ENCODE assay signal across 1 cellular context in the genomic region with DNA sequence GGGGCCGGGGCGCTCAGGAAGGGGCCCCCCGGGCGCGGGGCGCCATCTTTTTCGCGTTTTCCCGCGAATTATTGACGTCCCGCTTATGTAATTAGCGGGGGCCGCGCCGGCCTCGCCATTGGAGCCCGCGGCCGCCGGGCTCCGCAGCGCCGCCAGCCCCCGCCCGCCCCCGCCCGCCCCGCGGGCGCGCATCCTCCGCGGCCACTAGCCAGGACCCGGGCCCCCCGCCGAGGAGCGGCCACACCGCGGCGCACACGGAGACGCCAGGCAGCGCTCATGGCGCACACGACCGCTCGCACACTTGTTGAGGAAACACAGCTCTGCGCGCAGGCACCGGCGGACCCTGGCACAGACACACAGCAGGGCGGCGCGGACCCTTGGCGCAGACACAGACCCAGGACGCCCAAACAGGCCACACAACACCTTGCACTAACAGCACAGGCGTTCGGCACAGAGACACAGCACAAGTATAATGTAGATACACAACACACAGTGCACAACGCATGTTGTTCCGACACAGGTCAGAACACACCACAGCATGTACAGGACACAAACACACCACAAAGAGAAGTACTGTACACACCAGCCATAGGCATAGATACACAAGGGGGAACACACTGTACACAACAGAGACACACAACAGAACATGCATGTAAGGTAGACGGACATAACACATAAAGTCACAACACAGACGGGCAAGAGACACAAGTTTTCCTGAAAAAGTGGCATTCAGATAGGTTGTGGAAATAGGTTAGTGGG.
TF ChIP-seq lines count a peak whose summit lies in the region.

No MANE protein-coding gene starts in this region.

TF ChIP-seq in HepG2, 621 proteins besides CTCF, POLR2A, EP300 and RAD21 (continued from another document and continues in another):
- TF ChIP-seq, protein P1, sequence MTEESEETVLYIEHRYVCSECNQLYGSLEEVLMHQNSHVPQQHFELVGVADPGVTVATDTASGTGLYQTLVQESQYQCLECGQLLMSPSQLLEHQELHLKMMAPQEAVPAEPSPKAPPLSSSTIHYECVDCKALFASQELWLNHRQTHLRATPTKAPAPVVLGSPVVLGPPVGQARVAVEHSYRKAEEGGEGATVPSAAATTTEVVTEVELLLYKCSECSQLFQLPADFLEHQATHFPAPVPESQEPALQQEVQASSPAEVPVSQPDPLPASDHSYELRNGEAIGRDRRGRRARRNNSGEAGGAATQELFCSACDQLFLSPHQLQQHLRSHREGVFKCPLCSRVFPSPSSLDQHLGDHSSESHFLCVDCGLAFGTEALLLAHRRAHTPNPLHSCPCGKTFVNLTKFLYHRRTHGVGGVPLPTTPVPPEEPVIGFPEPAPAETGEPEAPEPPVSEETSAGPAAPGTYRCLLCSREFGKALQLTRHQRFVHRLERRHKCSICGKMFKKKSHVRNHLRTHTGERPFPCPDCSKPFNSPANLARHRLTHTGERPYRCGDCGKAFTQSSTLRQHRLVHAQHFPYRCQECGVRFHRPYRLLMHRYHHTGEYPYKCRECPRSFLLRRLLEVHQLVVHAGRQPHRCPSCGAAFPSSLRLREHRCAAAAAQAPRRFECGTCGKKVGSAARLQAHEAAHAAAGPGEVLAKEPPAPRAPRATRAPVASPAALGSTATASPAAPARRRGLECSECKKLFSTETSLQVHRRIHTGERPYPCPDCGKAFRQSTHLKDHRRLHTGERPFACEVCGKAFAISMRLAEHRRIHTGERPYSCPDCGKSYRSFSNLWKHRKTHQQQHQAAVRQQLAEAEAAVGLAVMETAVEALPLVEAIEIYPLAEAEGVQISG (CRISPR knock-in tag; IDR thresholded peaks at IDR 0.05) = peak; percentile 54
- peak; percentile 81; the same call in 1 of the 2 replicates for TF ChIP-seq ZNF773 (CRISPR knock-in tag; IDR thresholded peaks at IDR 0.05; ENCODE audit: borderline replicate concordance)
- TF ChIP-seq SP1 (IDR thresholded peaks at IDR 0.05) = no peak
- peak; percentile 39; the same call in 1 of the 2 replicates for TF ChIP-seq SP1 (CRISPR knock-in tag; IDR thresholded peaks at IDR 0.05)
- TF ChIP-seq, protein P2, sequence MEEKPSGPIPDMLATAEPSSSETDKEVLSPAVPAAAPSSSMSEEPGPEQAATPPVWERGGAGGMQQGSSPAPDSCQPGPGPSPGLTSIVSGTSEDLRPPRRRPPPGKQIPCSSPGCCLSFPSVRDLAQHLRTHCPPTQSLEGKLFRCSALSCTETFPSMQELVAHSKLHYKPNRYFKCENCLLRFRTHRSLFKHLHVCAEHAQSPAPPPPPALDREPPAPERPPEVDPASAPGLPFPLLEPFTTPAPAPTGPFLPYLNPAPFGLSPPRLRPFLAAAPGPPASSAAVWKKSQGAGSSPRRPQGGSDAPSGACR (CRISPR knock-in tag; IDR thresholded peaks at IDR 0.05) = 0 out of 2 replicates have a peak, but pooled peaks have one; percentile 42
- TF ChIP-seq KDM4B (CRISPR knock-in tag; IDR thresholded peaks at IDR 0.05) = 0 out of 2 replicates have a peak, but pooled peaks have one; percentile 55
- TF ChIP-seq, protein P3, sequence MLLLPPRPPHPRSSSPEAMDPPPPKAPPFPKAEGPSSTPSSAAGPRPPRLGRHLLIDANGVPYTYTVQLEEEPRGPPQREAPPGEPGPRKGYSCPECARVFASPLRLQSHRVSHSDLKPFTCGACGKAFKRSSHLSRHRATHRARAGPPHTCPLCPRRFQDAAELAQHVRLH (CRISPR knock-in tag; IDR thresholded peaks at IDR 0.05; ENCODE audit: borderline replicate concordance, low read depth) = no peak
- TF ChIP-seq, protein P4, sequence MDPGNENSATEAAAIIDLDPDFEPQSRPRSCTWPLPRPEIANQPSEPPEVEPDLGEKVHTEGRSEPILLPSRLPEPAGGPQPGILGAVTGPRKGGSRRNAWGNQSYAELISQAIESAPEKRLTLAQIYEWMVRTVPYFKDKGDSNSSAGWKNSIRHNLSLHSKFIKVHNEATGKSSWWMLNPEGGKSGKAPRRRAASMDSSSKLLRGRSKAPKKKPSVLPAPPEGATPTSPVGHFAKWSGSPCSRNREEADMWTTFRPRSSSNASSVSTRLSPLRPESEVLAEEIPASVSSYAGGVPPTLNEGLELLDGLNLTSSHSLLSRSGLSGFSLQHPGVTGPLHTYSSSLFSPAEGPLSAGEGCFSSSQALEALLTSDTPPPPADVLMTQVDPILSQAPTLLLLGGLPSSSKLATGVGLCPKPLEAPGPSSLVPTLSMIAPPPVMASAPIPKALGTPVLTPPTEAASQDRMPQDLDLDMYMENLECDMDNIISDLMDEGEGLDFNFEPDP (CRISPR knock-in tag; conservative IDR thresholded peaks at IDR 0.05) = 0 out of 2 replicates have a peak, but pooled peaks have one; percentile 82
- TF ChIP-seq, protein P5, sequence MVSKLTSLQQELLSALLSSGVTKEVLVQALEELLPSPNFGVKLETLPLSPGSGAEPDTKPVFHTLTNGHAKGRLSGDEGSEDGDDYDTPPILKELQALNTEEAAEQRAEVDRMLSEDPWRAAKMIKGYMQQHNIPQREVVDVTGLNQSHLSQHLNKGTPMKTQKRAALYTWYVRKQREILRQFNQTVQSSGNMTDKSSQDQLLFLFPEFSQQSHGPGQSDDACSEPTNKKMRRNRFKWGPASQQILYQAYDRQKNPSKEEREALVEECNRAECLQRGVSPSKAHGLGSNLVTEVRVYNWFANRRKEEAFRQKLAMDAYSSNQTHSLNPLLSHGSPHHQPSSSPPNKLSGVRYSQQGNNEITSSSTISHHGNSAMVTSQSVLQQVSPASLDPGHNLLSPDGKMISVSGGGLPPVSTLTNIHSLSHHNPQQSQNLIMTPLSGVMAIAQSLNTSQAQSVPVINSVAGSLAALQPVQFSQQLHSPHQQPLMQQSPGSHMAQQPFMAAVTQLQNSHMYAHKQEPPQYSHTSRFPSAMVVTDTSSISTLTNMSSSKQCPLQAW (CRISPR knock-in tag; IDR thresholded peaks at IDR 0.05) = no peak
- 0 out of 2 replicates have a peak, but pooled peaks have one; percentile 57 for TF ChIP-seq RELA (CRISPR knock-in tag; IDR thresholded peaks at IDR 0.05)
- TF ChIP-seq MAZ (IDR thresholded peaks at IDR 0.05; ENCODE audit: borderline replicate concordance, low read depth, low read length) = no peak; the same call in 1 of the 2 replicates
- peak; percentile 49 for TF ChIP-seq MAZ (CRISPR knock-in tag; IDR thresholded peaks at IDR 0.05; ENCODE audit: low read depth)
- peak; percentile 25; the same call in 1 of the 2 replicates for TF ChIP-seq MED13 (CRISPR knock-in tag; IDR thresholded peaks at IDR 0.05)
- TF ChIP-seq ZNF263 (CRISPR knock-in tag; IDR thresholded peaks at IDR 0.05) = no peak
- TF ChIP-seq ARNT2 (CRISPR knock-in tag; IDR thresholded peaks at IDR 0.05; ENCODE audit: low read depth) = no peak
- TF ChIP-seq FOXC1 (CRISPR knock-in tag; IDR thresholded peaks at IDR 0.05; ENCODE audit: borderline replicate concordance) = peak; percentile 62; the same call in 1 of the 2 replicates
- peak; percentile 11; the same call in 1 of the 2 replicates for TF ChIP-seq EEA1 (CRISPR knock-in tag; IDR thresholded peaks at IDR 0.05; ENCODE audit: borderline replicate concordance)
- TF ChIP-seq SIN3B (IDR thresholded peaks at IDR 0.05; ENCODE audit: low read length) = no peak
- TF ChIP-seq ZFAT (CRISPR knock-in tag; conservative IDR thresholded peaks at IDR 0.05) = no peak
- no peak for TF ChIP-seq MIXL1 (CRISPR knock-in tag; IDR thresholded peaks at IDR 0.05)
- TF ChIP-seq ISL2 (CRISPR knock-in tag; IDR thresholded peaks at IDR 0.05) = peak; percentile 45; the same call in 1 of the 2 replicates
- no peak for TF ChIP-seq RAD51 (IDR thresholded peaks at IDR 0.05; ENCODE audit: borderline replicate concordance)
- TF ChIP-seq RFX1 (IDR thresholded peaks at IDR 0.05) = no peak
- TF ChIP-seq GABPA (IDR thresholded peaks at IDR 0.05; ENCODE audit: low read depth, low read length) = no peak
- no peak for TF ChIP-seq GABPA (CRISPR knock-in tag; IDR thresholded peaks at IDR 0.05; ENCODE audit: low read depth)
- no peak for TF ChIP-seq ZBTB8A (CRISPR knock-in tag; IDR thresholded peaks at IDR 0.05; ENCODE audit: borderline replicate concordance, low read depth)
- no peak for TF ChIP-seq SCMH1 (CRISPR knock-in tag; IDR thresholded peaks at IDR 0.05; ENCODE audit: borderline replicate concordance)
- TF ChIP-seq, protein P6, sequence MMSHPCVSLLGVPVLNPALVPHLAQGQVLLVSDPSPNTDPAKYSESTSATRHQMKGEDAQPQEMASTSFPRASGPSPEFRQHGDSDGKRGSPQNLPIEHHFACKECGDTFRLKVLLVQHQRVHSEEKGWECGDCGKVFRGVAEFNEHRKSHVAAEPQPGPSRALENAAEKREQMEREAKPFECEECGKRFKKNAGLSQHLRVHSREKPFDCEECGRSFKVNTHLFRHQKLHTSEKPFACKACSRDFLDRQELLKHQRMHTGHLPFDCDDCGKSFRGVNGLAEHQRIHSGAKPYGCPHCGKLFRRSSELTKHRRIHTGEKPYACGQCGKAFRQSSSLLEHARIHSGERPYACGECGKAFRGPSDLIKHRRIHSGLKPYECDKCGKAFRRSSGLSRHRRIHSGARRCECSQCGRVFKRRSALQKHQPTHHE (CRISPR knock-in tag; IDR thresholded peaks at IDR 0.05; ENCODE audit: borderline replicate concordance) = 0 out of 2 replicates have a peak, but pooled peaks have one; percentile 40
- TF ChIP-seq, protein P7, sequence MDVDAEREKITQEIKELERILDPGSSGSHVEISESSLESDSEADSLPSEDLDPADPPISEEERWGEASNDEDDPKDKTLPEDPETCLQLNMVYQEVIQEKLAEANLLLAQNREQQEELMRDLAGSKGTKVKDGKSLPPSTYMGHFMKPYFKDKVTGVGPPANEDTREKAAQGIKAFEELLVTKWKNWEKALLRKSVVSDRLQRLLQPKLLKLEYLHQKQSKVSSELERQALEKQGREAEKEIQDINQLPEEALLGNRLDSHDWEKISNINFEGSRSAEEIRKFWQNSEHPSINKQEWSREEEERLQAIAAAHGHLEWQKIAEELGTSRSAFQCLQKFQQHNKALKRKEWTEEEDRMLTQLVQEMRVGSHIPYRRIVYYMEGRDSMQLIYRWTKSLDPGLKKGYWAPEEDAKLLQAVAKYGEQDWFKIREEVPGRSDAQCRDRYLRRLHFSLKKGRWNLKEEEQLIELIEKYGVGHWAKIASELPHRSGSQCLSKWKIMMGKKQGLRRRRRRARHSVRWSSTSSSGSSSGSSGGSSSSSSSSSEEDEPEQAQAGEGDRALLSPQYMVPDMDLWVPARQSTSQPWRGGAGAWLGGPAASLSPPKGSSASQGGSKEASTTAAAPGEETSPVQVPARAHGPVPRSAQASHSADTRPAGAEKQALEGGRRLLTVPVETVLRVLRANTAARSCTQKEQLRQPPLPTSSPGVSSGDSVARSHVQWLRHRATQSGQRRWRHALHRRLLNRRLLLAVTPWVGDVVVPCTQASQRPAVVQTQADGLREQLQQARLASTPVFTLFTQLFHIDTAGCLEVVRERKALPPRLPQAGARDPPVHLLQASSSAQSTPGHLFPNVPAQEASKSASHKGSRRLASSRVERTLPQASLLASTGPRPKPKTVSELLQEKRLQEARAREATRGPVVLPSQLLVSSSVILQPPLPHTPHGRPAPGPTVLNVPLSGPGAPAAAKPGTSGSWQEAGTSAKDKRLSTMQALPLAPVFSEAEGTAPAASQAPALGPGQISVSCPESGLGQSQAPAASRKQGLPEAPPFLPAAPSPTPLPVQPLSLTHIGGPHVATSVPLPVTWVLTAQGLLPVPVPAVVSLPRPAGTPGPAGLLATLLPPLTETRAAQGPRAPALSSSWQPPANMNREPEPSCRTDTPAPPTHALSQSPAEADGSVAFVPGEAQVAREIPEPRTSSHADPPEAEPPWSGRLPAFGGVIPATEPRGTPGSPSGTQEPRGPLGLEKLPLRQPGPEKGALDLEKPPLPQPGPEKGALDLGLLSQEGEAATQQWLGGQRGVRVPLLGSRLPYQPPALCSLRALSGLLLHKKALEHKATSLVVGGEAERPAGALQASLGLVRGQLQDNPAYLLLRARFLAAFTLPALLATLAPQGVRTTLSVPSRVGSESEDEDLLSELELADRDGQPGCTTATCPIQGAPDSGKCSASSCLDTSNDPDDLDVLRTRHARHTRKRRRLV (CRISPR knock-in tag; IDR thresholded peaks at IDR 0.05) = no peak
- TF ChIP-seq AHR (CRISPR knock-in tag; IDR thresholded peaks at IDR 0.05) = peak; percentile 65; the same call in 1 of the 2 replicates
- TF ChIP-seq ZNF143 (CRISPR knock-in tag; IDR thresholded peaks at IDR 0.05) = no peak
- no peak for TF ChIP-seq ZSCAN30 (CRISPR knock-in tag; IDR thresholded peaks at IDR 0.05)
- no peak for TF ChIP-seq U2AF2 (IDR thresholded peaks at IDR 0.05; ENCODE audit: low read depth, low read length)
- TF ChIP-seq SMAD9 (CRISPR knock-in tag; IDR thresholded peaks at IDR 0.05) = no peak
- TF ChIP-seq ZBTB1 (CRISPR knock-in tag; IDR thresholded peaks at IDR 0.05; ENCODE audit: borderline replicate concordance) = no peak
- peak; percentile 46 for TF ChIP-seq XRCC5 (optimal IDR thresholded peaks at IDR 0.05; ENCODE audit: low read length)
- no peak for TF ChIP-seq GLI4 (CRISPR knock-in tag; IDR thresholded peaks at IDR 0.05; ENCODE audit: borderline replicate concordance)
- TF ChIP-seq MEF2D (CRISPR knock-in tag; IDR thresholded peaks at IDR 0.05) = peak; percentile 52; the same call in 1 of the 2 replicates
- no peak for TF ChIP-seq ZNF615 (CRISPR knock-in tag; IDR thresholded peaks at IDR 0.05; ENCODE audit: borderline replicate concordance)
- TF ChIP-seq ZNF841 (CRISPR knock-in tag; IDR thresholded peaks at IDR 0.05; ENCODE audit: borderline replicate concordance) = no peak
- peak; percentile 59; the same call in 1 of the 2 replicates for TF ChIP-seq SP4 (CRISPR knock-in tag; IDR thresholded peaks at IDR 0.05)
- TF ChIP-seq TMF1 (CRISPR knock-in tag; IDR thresholded peaks at IDR 0.05; ENCODE audit: low read depth) = peak; percentile 65; the same call in 1 of the 2 replicates
- TF ChIP-seq HNF4G (IDR thresholded peaks at IDR 0.05; ENCODE audit: borderline replicate concordance, low read depth, low read length) = no peak
- peak; percentile 61; the same call in 1 of the 2 replicates for TF ChIP-seq HNF4G (CRISPR knock-in tag; IDR thresholded peaks at IDR 0.05; ENCODE audit: borderline replicate concordance, low read depth)
- peak; percentile 41; the same call in 1 of the 2 replicates for TF ChIP-seq ELF3 (CRISPR knock-in tag; IDR thresholded peaks at IDR 0.05)
- peak; percentile 64 for TF ChIP-seq ZNF292 (CRISPR knock-in tag; IDR thresholded peaks at IDR 0.05; ENCODE audit: borderline replicate concordance, low read depth)
- TF ChIP-seq, protein P8, sequence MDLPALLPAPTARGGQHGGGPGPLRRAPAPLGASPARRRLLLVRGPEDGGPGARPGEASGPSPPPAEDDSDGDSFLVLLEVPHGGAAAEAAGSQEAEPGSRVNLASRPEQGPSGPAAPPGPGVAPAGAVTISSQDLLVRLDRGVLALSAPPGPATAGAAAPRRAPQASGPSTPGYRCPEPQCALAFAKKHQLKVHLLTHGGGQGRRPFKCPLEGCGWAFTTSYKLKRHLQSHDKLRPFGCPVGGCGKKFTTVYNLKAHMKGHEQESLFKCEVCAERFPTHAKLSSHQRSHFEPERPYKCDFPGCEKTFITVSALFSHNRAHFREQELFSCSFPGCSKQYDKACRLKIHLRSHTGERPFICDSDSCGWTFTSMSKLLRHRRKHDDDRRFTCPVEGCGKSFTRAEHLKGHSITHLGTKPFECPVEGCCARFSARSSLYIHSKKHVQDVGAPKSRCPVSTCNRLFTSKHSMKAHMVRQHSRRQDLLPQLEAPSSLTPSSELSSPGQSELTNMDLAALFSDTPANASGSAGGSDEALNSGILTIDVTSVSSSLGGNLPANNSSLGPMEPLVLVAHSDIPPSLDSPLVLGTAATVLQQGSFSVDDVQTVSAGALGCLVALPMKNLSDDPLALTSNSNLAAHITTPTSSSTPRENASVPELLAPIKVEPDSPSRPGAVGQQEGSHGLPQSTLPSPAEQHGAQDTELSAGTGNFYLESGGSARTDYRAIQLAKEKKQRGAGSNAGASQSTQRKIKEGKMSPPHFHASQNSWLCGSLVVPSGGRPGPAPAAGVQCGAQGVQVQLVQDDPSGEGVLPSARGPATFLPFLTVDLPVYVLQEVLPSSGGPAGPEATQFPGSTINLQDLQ (CRISPR knock-in tag; IDR thresholded peaks at IDR 0.05) = peak; percentile 81
- peak; percentile 62; the same call in 1 of the 2 replicates for TF ChIP-seq ZBTB38 (CRISPR knock-in tag; IDR thresholded peaks at IDR 0.05)
- TF ChIP-seq ZNF12 (CRISPR knock-in tag; IDR thresholded peaks at IDR 0.05) = peak; percentile 41; the same call in 1 of the 2 replicates
